8 cellular contexts compared by ENCODE assay signal in the genomic region with DNA sequence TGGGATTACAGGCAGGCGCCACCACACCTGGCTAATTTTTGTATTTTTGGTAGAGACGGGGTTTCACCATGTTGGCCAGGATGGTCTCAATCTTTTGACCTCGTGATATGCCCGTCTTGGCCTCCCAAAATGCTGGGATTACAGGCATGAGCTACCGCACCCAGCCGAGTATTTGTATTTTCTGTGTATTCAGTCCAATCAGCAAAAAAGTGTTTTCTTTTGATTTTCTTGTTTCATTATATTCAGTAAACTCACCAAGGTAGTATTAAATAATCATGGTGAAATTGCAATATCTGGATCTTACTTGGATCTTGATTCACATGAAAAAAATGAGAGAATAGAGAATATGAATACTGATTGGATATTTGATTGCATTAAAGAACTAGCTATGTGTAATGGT. TPM values are rescaled to one million over a fixed set of nuclear protein-coding genes. Genes with fewer than 3 reads are reported as not detected.
DNase-seq lines count a peak whose midpoint lies in the region; ATAC-seq and TF ChIP-seq lines count a peak whose summit lies in the region.
"Not testable (repeated sequence)": the region's sequence is repeated elsewhere in the genome, so short reads cannot be mapped to it uniquely, and the experiment has no call there.

No MANE protein-coding gene starts in this region.

- TF ChIP-seq CTCF in left ventricle myocardium inferior (IDR thresholded peaks at IDR 0.05; ENCODE audit: borderline replicate concordance); neural cell (IDR thresholded peaks at IDR 0.05; ENCODE audit: poor library complexity, severe bottlenecking); thoracic aorta (IDR thresholded peaks at IDR 0.05): not testable (repeated sequence)

- TF ChIP-seq EP300 in neural cell (conservative IDR thresholded peaks at IDR 0.05; ENCODE audit: poor library complexity, severe bottlenecking): not testable (repeated sequence)

- H3K9me3 ChIP-seq in CD4-positive, CD25-positive, alpha-beta regulatory T cell (ENCODE audit: control insufficient read depth in 2 of 2, low read length in 2 of 2); HUES6 (ENCODE audit: control insufficient read depth, insufficient read depth, low read depth, low read length); left ventricle myocardium inferior (replicated peaks); neural cell (ENCODE audit: low read length); thoracic aorta: not testable (repeated sequence)

- peaks cover 47 to 80% (median 58%) of the 10 kb centered on the region in 4 donors for H3K4me1 Mint-ChIP-seq in CD4-positive, CD25-positive, alpha-beta regulatory T cell
- peaks cover 47% of the 10 kb centered on the region for H3K4me1 Mint-ChIP-seq in T-helper 1 cell treated with Interleukin-12 subunit alpha and Interleukin-12 subunit beta and Interleukin-4 antibody, amounts not matched to agents 30 μg/mL and 1 μg/mL, for 36 hours (ENCODE audit: low read depth)
- peaks cover 51% of the 10 kb centered on the region for H3K4me1 Mint-ChIP-seq in activated T-helper 2 cell treated with anti-CD3 and anti-CD28 coated beads, Interferon-gamma antibody, Interleukin-2, Interleukin-4, amounts not matched to agents 10 μg/mL and 5 μg/mL and 100 μg/mL, durations not matched to agents 14 hours and 24 hours and 36 hours (ENCODE audit: low read depth)
- peaks cover 75% of the 10 kb centered on the region for H3K4me1 Mint-ChIP-seq in central memory CD8-positive, alpha-beta T cell

- H3K4me3 ChIP-seq in CD4-positive, CD25-positive, alpha-beta regulatory T cell (ENCODE audit: low read depth, low read length): peak overlapping the region; percentile 45
- H3K4me3 ChIP-seq in HUES6 (ENCODE audit: low read depth, low read length) (peak overlapping the region; percentile 27), left ventricle myocardium inferior (peak overlapping the region; percentile 82), neural cell (ENCODE audit: low read length) (peak overlapping the region; percentile 94), thoracic aorta (peak overlapping the region; percentile 28)

- H3K27me3 ChIP-seq in CD4-positive, CD25-positive, alpha-beta regulatory T cell (ENCODE audit: control insufficient read depth, insufficient read depth, low read length); HUES6 (ENCODE audit: control insufficient read depth, insufficient read depth, low read length); left ventricle myocardium inferior (ENCODE audit: low read depth); neural cell (ENCODE audit: insufficient read depth, low read depth, low read length); thoracic aorta (replicated peaks; ENCODE audit: insufficient read depth): not testable (repeated sequence)

- H3K9me2 ChIP-seq in neural cell (ENCODE audit: insufficient read depth, low read length): not testable (repeated sequence)

- intact Hi-C loops in activated T-helper 2 cell treated with anti-CD3 and anti-CD28 coated beads, Interferon-gamma antibody, Interleukin-2, Interleukin-4, amounts not matched to agents 10 μg/mL and 5 μg/mL and 100 μg/mL, durations not matched to agents 14 hours and 24 hours and 36 hours (cut with micrococcal nuclease): loop anchor here (10.0 kb wide), 1 partner anchor 1294 kb away; the partner anchor contains the start of gene NDUFA10
- intact Hi-C loops in left ventricle myocardium inferior (cut with micrococcal nuclease): not testable (repeated sequence)

- not testable (repeated sequence) for H4K20me1 ChIP-seq in neural cell (ENCODE audit: insufficient read depth)

- H3K9me3 Mint-ChIP-seq in CD4-positive, CD25-positive, alpha-beta regulatory T cell; T-helper 1 cell treated with Interleukin-12 subunit alpha and Interleukin-12 subunit beta and Interleukin-4 antibody, amounts not matched to agents 30 μg/mL and 1 μg/mL, for 36 hours; activated T-helper 2 cell treated with anti-CD3 and anti-CD28 coated beads, Interferon-gamma antibody, Interleukin-2, Interleukin-4, amounts not matched to agents 10 μg/mL and 5 μg/mL and 100 μg/mL, durations not matched to agents 14 hours and 24 hours and 36 hours; central memory CD8-positive, alpha-beta T cell: not testable (repeated sequence)

- not testable (repeated sequence) for H3K9ac ChIP-seq in HUES6 (ENCODE audit: low read length); neural cell (ENCODE audit: low read length)

- H3K79me2 ChIP-seq in neural cell (replicated peaks; ENCODE audit: insufficient read depth, low read length): peaks cover 87% of the 10 kb centered on the region

- not testable (repeated sequence) for TF ChIP-seq RAD21 in neural cell (conservative IDR thresholded peaks at IDR 0.05)

- not testable (repeated sequence) for H3K27me3 Mint-ChIP-seq in CD4-positive, CD25-positive, alpha-beta regulatory T cell; T-helper 1 cell treated with Interleukin-12 subunit alpha and Interleukin-12 subunit beta and Interleukin-4 antibody, amounts not matched to agents 30 μg/mL and 1 μg/mL, for 36 hours (ENCODE audit: low read depth); activated T-helper 2 cell treated with anti-CD3 and anti-CD28 coated beads, Interferon-gamma antibody, Interleukin-2, Interleukin-4, amounts not matched to agents 10 μg/mL and 5 μg/mL and 100 μg/mL, durations not matched to agents 14 hours and 24 hours and 36 hours (ENCODE audit: low read depth); central memory CD8-positive, alpha-beta T cell

- H3K36me3 Mint-ChIP-seq in CD4-positive, CD25-positive, alpha-beta regulatory T cell: peaks cover 18% of the 10 kb centered on the region
- peaks cover 33% of the 10 kb centered on the region for H3K36me3 Mint-ChIP-seq in T-helper 1 cell treated with Interleukin-12 subunit alpha and Interleukin-12 subunit beta and Interleukin-4 antibody, amounts not matched to agents 30 μg/mL and 1 μg/mL, for 36 hours (ENCODE audit: low read depth)
- peaks cover 54% of the 10 kb centered on the region for H3K36me3 Mint-ChIP-seq in activated T-helper 2 cell treated with anti-CD3 and anti-CD28 coated beads, Interferon-gamma antibody, Interleukin-2, Interleukin-4, amounts not matched to agents 10 μg/mL and 5 μg/mL and 100 μg/mL, durations not matched to agents 14 hours and 24 hours and 36 hours (ENCODE audit: low read depth)
- H3K36me3 Mint-ChIP-seq in central memory CD8-positive, alpha-beta T cell (ENCODE audit: insufficient read depth): peaks cover 30% of the 10 kb centered on the region

- not testable (repeated sequence) for H3K36me3 ChIP-seq in CD4-positive, CD25-positive, alpha-beta regulatory T cell (ENCODE audit: control insufficient read depth, insufficient read depth, low read length); left ventricle myocardium inferior; neural cell (ENCODE audit: insufficient read depth, low read length); thoracic aorta
- peaks cover 12% of the 10 kb centered on the region for H3K36me3 ChIP-seq in HUES6 (ENCODE audit: control insufficient read depth, insufficient read depth, low read length)

- peak overlapping the region in 3 of 4 donors; percentile 95 to 100 (median 99) for H3K4me3 Mint-ChIP-seq in CD4-positive, CD25-positive, alpha-beta regulatory T cell
- peak overlapping the region; percentile 8 for H3K4me3 Mint-ChIP-seq in T-helper 1 cell treated with Interleukin-12 subunit alpha and Interleukin-12 subunit beta and Interleukin-4 antibody, amounts not matched to agents 30 μg/mL and 1 μg/mL, for 36 hours
- H3K4me3 Mint-ChIP-seq in activated T-helper 2 cell treated with anti-CD3 and anti-CD28 coated beads, Interferon-gamma antibody, Interleukin-2, Interleukin-4, amounts not matched to agents 10 μg/mL and 5 μg/mL and 100 μg/mL, durations not matched to agents 14 hours and 24 hours and 36 hours (ENCODE audit: low read depth): peak overlapping the region; percentile 10
- H3K4me3 Mint-ChIP-seq in central memory CD8-positive, alpha-beta T cell: peak overlapping the region; percentile 37

- not testable (repeated sequence) for DNase-seq in CD4-positive, CD25-positive, alpha-beta regulatory T cell; activated T-helper 2 cell treated with anti-CD3 and anti-CD28 coated beads, Interferon-gamma antibody, Interleukin-2, Interleukin-4, amounts not matched to agents 10 μg/mL and 5 μg/mL and 100 μg/mL, durations not matched to agents 14 hours and 24 hours and 36 hours (ENCODE audit: low spot score); central memory CD8-positive, alpha-beta T cell (ENCODE audit: low spot score in 2 of 2); left ventricle myocardium inferior; thoracic aorta (ENCODE audit: low spot score)

- ATAC-seq in CD4-positive, CD25-positive, alpha-beta regulatory T cell (ENCODE audit: low read depth in 2 of 2); central memory CD8-positive, alpha-beta T cell (replicated peaks; ENCODE audit: extremely low read depth, poor library complexity, severe bottlenecking); thoracic aorta (ENCODE audit: insufficient number of reproducible peaks, low FRiP score, low read depth): not testable (repeated sequence)

- not testable (repeated sequence) for H3K27ac ChIP-seq in CD4-positive, CD25-positive, alpha-beta regulatory T cell (ENCODE audit: insufficient read depth, low read length, poor library complexity, severe bottlenecking); HUES6 (ENCODE audit: low read depth, low read length); left ventricle myocardium inferior (replicated peaks); neural cell (ENCODE audit: low read length); thoracic aorta

- not testable (repeated sequence) for H2AFZ ChIP-seq in neural cell (ENCODE audit: low read depth, low read length)

- H3K4me1 ChIP-seq in CD4-positive, CD25-positive, alpha-beta regulatory T cell (ENCODE audit: control insufficient read depth, insufficient read depth, low read length, poor library complexity, severe bottlenecking): peaks cover 67% of the 10 kb centered on the region
- peaks cover 39% of the 10 kb centered on the region for H3K4me1 ChIP-seq in HUES6 (ENCODE audit: control insufficient read depth, insufficient read depth, low read length)
- peaks cover 89% of the 10 kb centered on the region for H3K4me1 ChIP-seq in left ventricle myocardium inferior
- peaks cover 42 to 77% of the 10 kb centered on the region in 2 donors for H3K4me1 ChIP-seq in thoracic aorta (ENCODE audit: control insufficient read depth in 1 of 2, low read depth in 2 of 2)

- not testable (repeated sequence) for H3F3A ChIP-seq in neural cell (ENCODE audit: insufficient read depth, low read length, poor library complexity, severe bottlenecking)

- peak overlapping the region in 1 of 3 donors; percentile 99 for H3K27ac Mint-ChIP-seq in CD4-positive, CD25-positive, alpha-beta regulatory T cell
- not testable (repeated sequence) for H3K27ac Mint-ChIP-seq in T-helper 1 cell treated with Interleukin-12 subunit alpha and Interleukin-12 subunit beta and Interleukin-4 antibody, amounts not matched to agents 30 μg/mL and 1 μg/mL, for 36 hours; activated T-helper 2 cell treated with anti-CD3 and anti-CD28 coated beads, Interferon-gamma antibody, Interleukin-2, Interleukin-4, amounts not matched to agents 10 μg/mL and 5 μg/mL and 100 μg/mL, durations not matched to agents 14 hours and 24 hours and 36 hours
- peak overlapping the region; percentile 98 for H3K27ac Mint-ChIP-seq in central memory CD8-positive, alpha-beta T cell (ENCODE audit: low read depth)

- not testable (repeated sequence) for H3K4me2 ChIP-seq in neural cell (ENCODE audit: low read length)

RNA-seq across cellular contexts. Expression of gene SEPTIN2, which starts 3.1 kb away (rescaled TPM):
- total RNA-seq in CD4-positive, CD25-positive, alpha-beta regulatory T cell: 191 TPM
- polyA plus RNA-seq in CD4-positive, CD25-positive, alpha-beta regulatory T cell: 100 to 1,000 TPM; 131 to 186 (median 159) TPM
- total RNA-seq in activated T-helper 2 cell treated with anti-CD3 and anti-CD28 coated beads, Interferon-gamma antibody, Interleukin-2, Interleukin-4, amounts not matched to agents 10 μg/mL and 5 μg/mL and 100 μg/mL, durations not matched to agents 14 hours and 24 hours and 36 hours: 231 TPM in 2 replicates
- total RNA-seq in left ventricle myocardium inferior: 187 TPM
- polyA plus RNA-seq in neural cell: 454 and 467 TPM in 2 replicates
- polyA minus RNA-seq in neural cell: 310 and 355 TPM in 2 replicates
- total RNA-seq in thoracic aorta: 100 to 1,000 TPM; 289 to 405 TPM

RNA-seq across cellular contexts. Expression of gene HDLBP, which starts 3.4 kb away (rescaled TPM):
- 121 TPM for total RNA-seq in CD4-positive, CD25-positive, alpha-beta regulatory T cell
- 10 to 100 TPM; 33.6 to 42.6 (median 41.3) TPM for polyA plus RNA-seq in CD4-positive, CD25-positive, alpha-beta regulatory T cell
- total RNA-seq in activated T-helper 2 cell treated with anti-CD3 and anti-CD28 coated beads, Interferon-gamma antibody, Interleukin-2, Interleukin-4, amounts not matched to agents 10 μg/mL and 5 μg/mL and 100 μg/mL, durations not matched to agents 14 hours and 24 hours and 36 hours: 282 and 293 TPM in 2 replicates
- total RNA-seq in left ventricle myocardium inferior: 365 TPM
- polyA plus RNA-seq in neural cell: 61.9 and 87.0 TPM in 2 replicates
- polyA minus RNA-seq in neural cell: 206 and 212 TPM in 2 replicates
- 100 to 1,000 TPM; 404 to 447 TPM for total RNA-seq in thoracic aorta

RNA-seq across cellular contexts. Expression of gene FARP2, which starts 37.3 kb away (rescaled TPM):
- total RNA-seq in CD4-positive, CD25-positive, alpha-beta regulatory T cell: 34.9 TPM
- 1 to 10 TPM; 3.0 to 7.4 (median 6.9) TPM for polyA plus RNA-seq in CD4-positive, CD25-positive, alpha-beta regulatory T cell
- 38.1 and 38.2 TPM in 2 replicates for total RNA-seq in activated T-helper 2 cell treated with anti-CD3 and anti-CD28 coated beads, Interferon-gamma antibody, Interleukin-2, Interleukin-4, amounts not matched to agents 10 μg/mL and 5 μg/mL and 100 μg/mL, durations not matched to agents 14 hours and 24 hours and 36 hours
- total RNA-seq in left ventricle myocardium inferior: 16.5 TPM
- 13.1 and 13.3 TPM in 2 replicates for polyA plus RNA-seq in neural cell
- polyA minus RNA-seq in neural cell: 31.2 and 37.5 TPM in 2 replicates
- 10 to 100 TPM; 48.1 to 67.4 TPM for total RNA-seq in thoracic aorta

Comparison
In these comparisons a context has a peak if more than half of its experiments do, and no peak if none do; other contexts are left out.
1. H3K4me3 ChIP-seq: peak in every context shown above with its lines; median percentile 94 in neural cell; 82 in left ventricle myocardium inferior; 45 in CD4-positive, CD25-positive, alpha-beta regulatory T cell; 28 in thoracic aorta; 27 in HUES6.
2. H3K4me3 Mint-ChIP-seq: peak in every context shown above with its lines; median percentile 99 in CD4-positive, CD25-positive, alpha-beta regulatory T cell; 37 in central memory CD8-positive, alpha-beta T cell; 10 in activated T-helper 2 cell treated with anti-CD3 and anti-CD28 coated beads, Interferon-gamma antibody, Interleukin-2, Interleukin-4, amounts not matched to agents 10 μg/mL and 5 μg/mL and 100 μg/mL, durations not matched to agents 14 hours and 24 hours and 36 hours; 8 in T-helper 1 cell treated with Interleukin-12 subunit alpha and Interleukin-12 subunit beta and Interleukin-4 antibody, amounts not matched to agents 30 μg/mL and 1 μg/mL, for 36 hours.